1 cellular context compared by ENCODE assay signal in the genomic region with DNA sequence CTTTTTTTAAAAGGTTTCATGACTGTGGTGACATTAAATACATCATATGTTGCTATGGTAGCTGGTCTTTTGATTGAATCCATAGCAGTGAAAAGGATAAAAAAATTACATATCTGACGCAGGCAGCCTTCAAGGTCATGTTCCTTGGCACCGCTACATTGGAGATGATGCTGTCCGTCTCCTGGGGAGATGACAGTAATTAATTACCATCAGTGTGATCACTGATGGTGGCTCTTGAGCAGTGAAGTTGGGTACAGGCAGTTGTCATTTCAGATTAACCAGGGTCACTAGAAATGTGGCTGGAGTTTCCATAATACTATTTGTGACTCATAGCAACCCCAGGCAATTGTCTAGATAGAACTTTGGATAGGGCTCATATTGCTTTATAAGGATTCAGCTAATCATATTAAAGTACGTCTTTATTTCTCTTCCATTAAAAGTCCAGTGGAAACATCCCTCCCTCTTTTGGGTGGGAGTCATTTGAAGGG.
TF ChIP-seq lines count a peak whose summit lies in the region.

No MANE protein-coding gene starts in this region.

TF ChIP-seq in HCT116, 20 proteins besides CTCF, POLR2A, EP300 and RAD21:
- no peak for TF ChIP-seq ZFX (IDR thresholded peaks at IDR 0.05)
- TF ChIP-seq, protein P1, sequence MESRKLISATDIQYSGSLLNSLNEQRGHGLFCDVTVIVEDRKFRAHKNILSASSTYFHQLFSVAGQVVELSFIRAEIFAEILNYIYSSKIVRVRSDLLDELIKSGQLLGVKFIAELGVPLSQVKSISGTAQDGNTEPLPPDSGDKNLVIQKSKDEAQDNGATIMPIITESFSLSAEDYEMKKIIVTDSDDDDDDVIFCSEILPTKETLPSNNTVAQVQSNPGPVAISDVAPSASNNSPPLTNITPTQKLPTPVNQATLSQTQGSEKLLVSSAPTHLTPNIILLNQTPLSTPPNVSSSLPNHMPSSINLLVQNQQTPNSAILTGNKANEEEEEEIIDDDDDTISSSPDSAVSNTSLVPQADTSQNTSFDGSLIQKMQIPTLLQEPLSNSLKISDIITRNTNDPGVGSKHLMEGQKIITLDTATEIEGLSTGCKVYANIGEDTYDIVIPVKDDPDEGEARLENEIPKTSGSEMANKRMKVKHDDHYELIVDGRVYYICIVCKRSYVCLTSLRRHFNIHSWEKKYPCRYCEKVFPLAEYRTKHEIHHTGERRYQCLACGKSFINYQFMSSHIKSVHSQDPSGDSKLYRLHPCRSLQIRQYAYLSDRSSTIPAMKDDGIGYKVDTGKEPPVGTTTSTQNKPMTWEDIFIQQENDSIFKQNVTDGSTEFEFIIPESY (IDR thresholded peaks at IDR 0.05; ENCODE audit: extremely low read depth, insufficient replicate concordance, low read length): no peak
- TF ChIP-seq SIN3A (IDR thresholded peaks at IDR 0.05; ENCODE audit: low read depth): no peak
- TF ChIP-seq, protein P2, sequence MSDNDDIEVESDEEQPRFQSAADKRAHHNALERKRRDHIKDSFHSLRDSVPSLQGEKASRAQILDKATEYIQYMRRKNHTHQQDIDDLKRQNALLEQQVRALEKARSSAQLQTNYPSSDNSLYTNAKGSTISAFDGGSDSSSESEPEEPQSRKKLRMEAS (IDR thresholded peaks at IDR 0.05): no peak
- TF ChIP-seq CBX3 (IDR thresholded peaks at IDR 0.05; ENCODE audit: low read depth): no peak
- no peak for TF ChIP-seq TCF7L2 (IDR thresholded peaks at IDR 0.05; ENCODE audit: borderline replicate concordance, extremely low read depth, insufficient read depth, insufficient read length)
TF ChIP-seq in HCT116: peak in this region for 0.
